Comparison of ENCODE assay signal across 11 cellular contexts in genomic region chr11:123525511-123525918, GRCh38.
DNase-seq lines count a peak whose midpoint lies in the region; ATAC-seq, FAIRE-seq and TF ChIP-seq lines count a peak whose summit lies in the region.
"Had no signal": no experiment of that assay in that cellular context is flagged by ENCODE, and none has a peak within 500 bp of the region (broad histone marks: within the 10 kb centered on the region; RNA-seq: fewer than 3 reads in every experiment).

No MANE protein-coding gene starts in this region.

- H3K36me3 Mint-ChIP-seq in central memory CD8-positive, alpha-beta T cell (ENCODE audit: insufficient read depth), result peaks cover 2% of the 10 kb centered on the region
- H3K36me3 Mint-ChIP-seq: type B pancreatic cell had no signal

- no peak for FAIRE-seq in keratinocyte (lab: Jason Lieb, UNC)
- FAIRE-seq: GM12878 had no signal

- dilution Hi-C loops in keratinocyte (cut with MboI; ENCODE audit: extremely low pct_ligation_motif_present, low sequenced_read_pairs), result no loop called here

- H3K9ac ChIP-seq in keratinocyte (ENCODE audit: control insufficient read depth, extremely low read depth, insufficient read depth, low read length), result no peak overlapping the region

- no peaks in the 10 kb centered on the region for H4K20me1 ChIP-seq in keratinocyte (ENCODE audit: control insufficient read depth, extremely low read depth, insufficient read depth, low read length)

- peak overlapping the region; percentile 64 for H3K4me2 ChIP-seq in keratinocyte (ENCODE audit: control insufficient read depth, extremely low read depth, insufficient read depth, low read depth, low read length)

- no peaks in the 10 kb centered on the region for H3K9me3 ChIP-seq in keratinocyte (ENCODE audit: control insufficient read depth, low read depth, low read length)
- H3K9me3 ChIP-seq in lower lobe of right lung, result peaks cover 3% of the 10 kb centered on the region

- peaks cover 35% of the 10 kb centered on the region for H3K27me3 ChIP-seq in keratinocyte (ENCODE audit: control insufficient read depth, extremely low read depth, insufficient read depth, low read length)
- H3K27me3 ChIP-seq in lower lobe of right lung (ENCODE audit: low read depth), result peaks cover 10% of the 10 kb centered on the region

- H3K27ac Mint-ChIP-seq in central memory CD8-positive, alpha-beta T cell (ENCODE audit: low read depth), result peak overlapping the region; percentile 18
- H3K27ac Mint-ChIP-seq: type B pancreatic cell had no signal

- H3K4me1 ChIP-seq in keratinocyte (ENCODE audit: control insufficient read depth, extremely low read depth, insufficient read depth, low read length) (no peaks in the 10 kb centered on the region), lower lobe of right lung (no peaks in the 10 kb centered on the region)

- no peaks in the 10 kb centered on the region for H3K9me3 Mint-ChIP-seq in central memory CD8-positive, alpha-beta T cell
- H3K9me3 Mint-ChIP-seq: type B pancreatic cell had no signal

- peak; percentile 46 for ATAC-seq in Right ventricle myocardium inferior
- ATAC-seq in central memory CD8-positive, alpha-beta T cell (replicated peaks; ENCODE audit: extremely low read depth, poor library complexity, severe bottlenecking), result no peak
- ATAC-seq in lower lobe of right lung, result no peak
- ATAC-seq in GM21825 (IDR thresholded peaks at IDR 0.05; ENCODE audit: unreplicated experiment), result no peak
- ATAC-seq: GM12878 had no signal

- H3K79me2 ChIP-seq in keratinocyte (ENCODE audit: control insufficient read depth, insufficient read depth, low read length), result no peaks in the 10 kb centered on the region

- DNase-seq in Right ventricle myocardium inferior (ENCODE audit: missing footprints) (no peak), cardiac septum (ENCODE audit: low spot score) (no peak), keratinocyte (ENCODE audit: low read depth, low spot score) (no peak), COLO829 (ENCODE audit: low spot score) (no peak), lower lobe of right lung (no peak)
- DNase-seq in central memory CD8-positive, alpha-beta T cell (ENCODE audit: low spot score in 2 of 2), result no peak
- DNase-seq in stimulated activated CD4-positive, alpha-beta T cell treated with anti-CD3 and anti-CD28 coated beads, Interleukin-15, amount 100 ng/mL, for 24 hours, result no peak

- peak overlapping the region; percentile 61 for H2AFZ ChIP-seq in keratinocyte (ENCODE audit: control insufficient read depth, low read length)

- H3K27ac ChIP-seq in keratinocyte (ENCODE audit: control insufficient read depth, insufficient read depth, low read length) (no peak overlapping the region), lower lobe of right lung (no peak overlapping the region)
- H3K27ac ChIP-seq: skin epidermis had no signal

- no peaks in the 10 kb centered on the region for H3K27me3 Mint-ChIP-seq in central memory CD8-positive, alpha-beta T cell

- H3K9me1 ChIP-seq in keratinocyte (ENCODE audit: control insufficient read depth, extremely low read depth, insufficient read depth, low read length), result no peaks in the 10 kb centered on the region

- peak overlapping the region in 2 of 3 experiments; percentile 6 to 31 for H3K4me3 ChIP-seq in keratinocyte (ENCODE audit: control insufficient read depth in 2 of 3, extremely low read depth in 1 of 3, insufficient read depth in 2 of 3, low read depth in 1 of 3, low read length in 3 of 3)
- no peak overlapping the region for H3K4me3 ChIP-seq in lower lobe of right lung
- H3K4me3 ChIP-seq: GM12878 had no signal

- TF ChIP-seq CTCF in keratinocyte (optimal IDR thresholded peaks at IDR 0.05 in 1 of 3, IDR thresholded peaks at IDR 0.05 in 1 of 3, conservative IDR thresholded peaks at IDR 0.05 in 1 of 3; ENCODE audit: extremely low read depth in 1 of 3, insufficient read depth in 2 of 3, low read length in 3 of 3) (no peak), lower lobe of right lung (IDR thresholded peaks at IDR 0.05) (no peak)

- no peaks in the 10 kb centered on the region for H3K4me1 Mint-ChIP-seq in central memory CD8-positive, alpha-beta T cell

- intact Hi-C loops in Right ventricle myocardium inferior (cut with DNase I) (no loop called here), cardiac septum (cut with DNase I) (no loop called here), lower lobe of right lung (cut with DNase I) (no loop called here)

- H3K4me3 Mint-ChIP-seq in central memory CD8-positive, alpha-beta T cell, result no peak overlapping the region
- H3K4me3 Mint-ChIP-seq: type B pancreatic cell had no signal

- no peaks in the 10 kb centered on the region for H3K36me3 ChIP-seq in keratinocyte (ENCODE audit: control insufficient read depth in 2 of 2, extremely low read depth in 1 of 2, insufficient read depth in 2 of 2, low read length in 2 of 2)
- H3K36me3 ChIP-seq in lower lobe of right lung, result no peaks in the 10 kb centered on the region
